Comparison of ENCODE assay signal across 29 cellular contexts in genomic region chr2:86014493-86014892, GRCh38.
DNase-seq lines count a peak whose midpoint lies in the region; ATAC-seq, FAIRE-seq and TF ChIP-seq lines count a peak whose summit lies in the region.
"Had no signal": no experiment of that assay in that cellular context is flagged by ENCODE, and none has a peak within 500 bp of the region (broad histone marks: within the 10 kb centered on the region; RNA-seq: fewer than 3 reads in every experiment).

No MANE protein-coding gene starts in this region.

- H3K36me3 ChIP-seq in CD8-positive, alpha-beta memory T cell (ENCODE audit: insufficient read depth, low read length) = no peaks in the 10 kb centered on the region
- no peaks in the 10 kb centered on the region for H3K36me3 ChIP-seq in GM12878 (ENCODE audit: control insufficient read depth in 2 of 2, insufficient read depth in 2 of 2, low read length in 1 of 2)
- H3K36me3 ChIP-seq: BE2C, SJSA1 had no signal

- ATAC-seq in activated T-cell treated with anti-CD3 and anti-CD28 coated beads, Interleukin-2, amount 50 U/mL, for 72 hours (replicated peaks in 1 of 2) = no peak
- ATAC-seq in GM12878 (no peak), GM18858 (IDR thresholded peaks at IDR 0.05; ENCODE audit: unreplicated experiment) (no peak), GM21381 (IDR thresholded peaks at IDR 0.05; ENCODE audit: unreplicated experiment) (no peak)
- no peak for ATAC-seq in stimulated activated memory B cell treated with anti-CD40 and anti-IgM and Interleukin-4, amounts not matched to agents 10 μg/mL and 1 μg/mL and 100 μg/mL, for 72 hours

- TF ChIP-seq RAD21 in GM12878 (IDR thresholded peaks at IDR 0.05; ENCODE audit: insufficient read depth, low read depth, low read length) = no peak

- peaks cover 9% of the 10 kb centered on the region for H3K9me3 Mint-ChIP-seq in activated T-cell treated with anti-CD3 and anti-CD28 coated beads, Interleukin-2, amount 50 U/mL, for 24 hours
- H3K9me3 Mint-ChIP-seq in activated T-cell treated with anti-CD3 and anti-CD28 coated beads, Interleukin-2, amount 50 U/mL, for 72 hours = peaks cover 5 to 6% of the 10 kb centered on the region in 2 donors
- peaks cover 0 to 4% (median 0%) of the 10 kb centered on the region in 5 donors for H3K9me3 Mint-ChIP-seq in CD8-positive, alpha-beta memory T cell
- peaks cover 11% of the 10 kb centered on the region for H3K9me3 Mint-ChIP-seq in stimulated activated memory B cell treated with anti-CD40 and anti-IgM and Interleukin-4, amounts not matched to agents 10 μg/mL and 1 μg/mL and 100 μg/mL, for 72 hours

- no peaks in the 10 kb centered on the region for H3K36me3 Mint-ChIP-seq in activated T-cell treated with anti-CD3 and anti-CD28 coated beads, Interleukin-2, amount 50 U/mL, for 24 hours (ENCODE audit: low read depth)
- H3K36me3 Mint-ChIP-seq in activated T-cell treated with anti-CD3 and anti-CD28 coated beads, Interleukin-2, amount 50 U/mL, for 72 hours (ENCODE audit: insufficient read depth in 2 of 2) = peaks cover 1 to 4% of the 10 kb centered on the region in 2 donors
- H3K36me3 Mint-ChIP-seq in CD8-positive, alpha-beta memory T cell = peaks cover 0 to 10% (median 5%) of the 10 kb centered on the region in 3 donors
- peaks cover 6% of the 10 kb centered on the region for H3K36me3 Mint-ChIP-seq in stimulated activated memory B cell treated with anti-CD40 and anti-IgM and Interleukin-4, amounts not matched to agents 10 μg/mL and 1 μg/mL and 100 μg/mL, for 72 hours

- H4K20me1 ChIP-seq in GM12878 (ENCODE audit: control insufficient read depth, insufficient read depth) = no peaks in the 10 kb centered on the region

- H3K9ac ChIP-seq in GM12878 (ENCODE audit: control insufficient read depth, insufficient read depth, low read length) = no peak overlapping the region
- H3K9ac ChIP-seq: GM23248, KMS-11 had no signal

- SMC1A ChIA-PET in GM12878 (lab: Charles Lee; ENCODE audit: uncharacterized antibody, unreplicated experiment) = interaction anchor here (1.4 to 2.1 kb wide), 4 partner anchors 8 to 22 kb away, joined by 5 to 7 read pairs (median 6); no protein-coding TSS in a partner anchor

- CTCF ChIA-PET in CD8-positive, alpha-beta memory T cell (lab: Charles Lee) = interaction anchor here (0.9 to 1.0 kb wide), 2 partner anchors 22 to 96 kb away, joined by 3 read pairs; no protein-coding TSS in a partner anchor
- CTCF ChIA-PET in GM12878 (lab: Yijun Ruan, JAX) = interaction anchor here (0.8 to 1.2 kb wide), 3 partner anchors 8 to 125 kb away, joined by 3 to 5 read pairs (median 3); partner anchors contain the start of gene ST3GAL5

- TF ChIP-seq CTCF in GM12878 (IDR thresholded peaks at IDR 0.05 in 2 of 3, conservative IDR thresholded peaks at IDR 0.05 in 1 of 3; ENCODE audit: control insufficient read depth in 2 of 3, extremely low read depth in 1 of 3, insufficient read depth in 1 of 3, low read depth in 3 of 3, low read length in 3 of 3) = no peak

- no peak overlapping the region for H3K27ac ChIP-seq in CD8-positive, alpha-beta memory T cell (ENCODE audit: low read depth, low read length)
- no peak overlapping the region for H3K27ac ChIP-seq in GM12878 (ENCODE audit: control insufficient read depth, insufficient read depth)
- H3K27ac ChIP-seq: GM23248, KMS-11, PC-9, SJSA1 had no signal

- H3K4me2 ChIP-seq in GM12878 (ENCODE audit: control insufficient read depth, insufficient read depth) = no peak overlapping the region
- H3K4me2 ChIP-seq: KMS-11, PC-9 had no signal

- TF ChIP-seq POLR2A in GM12878 (IDR thresholded peaks at IDR 0.05; ENCODE audit: low read depth, low read length) = no peak

- in situ Hi-C loops in GM12878 (cut with MboI) = no loop called here

- peaks cover 14% of the 10 kb centered on the region for H3K4me1 Mint-ChIP-seq in activated T-cell treated with anti-CD3 and anti-CD28 coated beads, Interleukin-2, amount 50 U/mL, for 24 hours (ENCODE audit: low read depth)
- H3K4me1 Mint-ChIP-seq in activated T-cell treated with anti-CD3 and anti-CD28 coated beads, Interleukin-2, amount 50 U/mL, for 72 hours (ENCODE audit: low read depth) = peaks cover 17% of the 10 kb centered on the region
- peaks cover 9 to 16% (median 11%) of the 10 kb centered on the region in 3 donors for H3K4me1 Mint-ChIP-seq in CD8-positive, alpha-beta memory T cell
- H3K4me1 Mint-ChIP-seq in stimulated activated memory B cell treated with anti-CD40 and anti-IgM and Interleukin-4, amounts not matched to agents 10 μg/mL and 1 μg/mL and 100 μg/mL, for 72 hours = peaks cover 60% of the 10 kb centered on the region

- FAIRE-seq in GM12878 (lab: Jason Lieb, UNC) = no peak
- FAIRE-seq: GM12892, HTR-8/SVneo had no signal

- no peaks in the 10 kb centered on the region for H3K27me3 Mint-ChIP-seq in activated T-cell treated with anti-CD3 and anti-CD28 coated beads, Interleukin-2, amount 50 U/mL, for 24 hours
- no peaks in the 10 kb centered on the region for H3K27me3 Mint-ChIP-seq in activated T-cell treated with anti-CD3 and anti-CD28 coated beads, Interleukin-2, amount 50 U/mL, for 72 hours (ENCODE audit: low read depth)
- peaks cover 0 to 4% of the 10 kb centered on the region in 2 donors for H3K27me3 Mint-ChIP-seq in CD8-positive, alpha-beta memory T cell
- no peaks in the 10 kb centered on the region for H3K27me3 Mint-ChIP-seq in stimulated activated memory B cell treated with anti-CD40 and anti-IgM and Interleukin-4, amounts not matched to agents 10 μg/mL and 1 μg/mL and 100 μg/mL, for 72 hours
- H3K27me3 Mint-ChIP-seq: CD4-positive, alpha-beta memory T cell had no signal

- no TSS peak for BruUV-seq in GM12878 (replicated peaks; lab: Mats Ljungman, UMichigan)

- no peak for TF ChIP-seq EP300 in GM12878 (IDR thresholded peaks at IDR 0.05; ENCODE audit: borderline replicate concordance in 1 of 2, control insufficient read depth in 1 of 2, low read depth in 2 of 2, low read length in 2 of 2)

- RAD21 ChIA-PET in GM12878 (lab: Charles Lee; ENCODE audit: unreplicated experiment) = interaction anchor here (1.0 kb wide), 1 partner anchor 21 kb away, joined by 3 read pairs; no protein-coding TSS in a partner anchor

- no peak overlapping the region for H3K4me3 ChIP-seq in CD8-positive, alpha-beta memory T cell (ENCODE audit: low read length)
- H3K4me3 ChIP-seq in GM12878 = no peak overlapping the region
- H3K4me3 ChIP-seq: GM23248, PC-9, SJSA1 had no signal

- intact Hi-C loops in GM12878 (cut with micrococcal nuclease; ENCODE audit: unreplicated experiment) = no loop called here

- no peaks in the 10 kb centered on the region for H3K9me3 ChIP-seq in CD8-positive, alpha-beta memory T cell (ENCODE audit: low read length)
- peaks cover 9% of the 10 kb centered on the region; the same call in 2 of the 3 replicates for H3K9me3 ChIP-seq in GM12878 (replicated peaks; ENCODE audit: control insufficient read depth, insufficient read depth, low read length)
- H3K9me3 ChIP-seq: BE2C, SJSA1 had no signal

- H3K27me3 ChIP-seq in CD8-positive, alpha-beta memory T cell (ENCODE audit: insufficient read depth, low read length, poor library complexity, severe bottlenecking) = no peaks in the 10 kb centered on the region
- H3K27me3 ChIP-seq in GM12878 (replicated peaks in 1 of 2; ENCODE audit: control insufficient read depth in 2 of 2, insufficient read depth in 2 of 2, low read length in 1 of 2) = no peaks in the 10 kb centered on the region
- H3K27me3 ChIP-seq: BE2C, SJSA1 had no signal

- POLR2A ChIA-PET in CD8-positive, alpha-beta memory T cell (lab: Charles Lee) = no interaction called here
- POLR2A ChIA-PET in GM12878 (lab: Charles Lee) = interaction anchor here (0.5 to 1.0 kb wide), 4 partner anchors 8 to 98 kb away, joined by 3 to 4 read pairs (median 3); no protein-coding TSS in a partner anchor

- DNase-seq in activated T-cell treated with anti-CD3 and anti-CD28 coated beads, Interleukin-2, amount 50 U/mL, for 24 hours = peak; percentile 12
- no peak for DNase-seq in activated T-cell treated with anti-CD3 and anti-CD28 coated beads, Interleukin-2, amount 50 U/mL, for 72 hours
- DNase-seq in CD8-positive, alpha-beta memory T cell = no peak
- DNase-seq in GM12878 (ENCODE audit: low read depth, low spot score) = no peak
- no peak for DNase-seq in central memory CD4-positive, alpha-beta T cell
- DNase-seq: BE2C; CD4-positive, alpha-beta memory T cell; DMS79 treated with DMSO at 0.1 percent for 48 hours; GF-D8; GM23248; H9; HFFc6; NCI-H1048; NCI-H1417; NCI-H1694; NCI-H2029 treated with DMSO at 0.1 percent for 48 hours; NCI-H2227 treated with DMSO at 0.1 percent for 48 hours; NCI-H526 treated with DMSO at 0.1 percent for 48 hours; PC-9; Right ventricle myocardium superior; T-helper 1 cell had no signal

- no peak overlapping the region for H2AFZ ChIP-seq in GM12878 (ENCODE audit: control insufficient read depth, low read depth, low read length)
- H2AFZ ChIP-seq: GM23248, PC-9 had no signal

- WGBS in GM12878 (ENCODE audit: insufficient coverage, insufficient replicate concordance, low lambda C conversion rate, missing lambda C conversion rate) = 37% methylated on average over 2 of the region's 2 CpGs

- no peak overlapping the region for H3K4me3 Mint-ChIP-seq in activated T-cell treated with anti-CD3 and anti-CD28 coated beads, Interleukin-2, amount 50 U/mL, for 24 hours
- H3K4me3 Mint-ChIP-seq in activated T-cell treated with anti-CD3 and anti-CD28 coated beads, Interleukin-2, amount 50 U/mL, for 72 hours = no peak overlapping the region
- H3K4me3 Mint-ChIP-seq in CD8-positive, alpha-beta memory T cell = no peak overlapping the region
- H3K4me3 Mint-ChIP-seq in stimulated activated memory B cell treated with anti-CD40 and anti-IgM and Interleukin-4, amounts not matched to agents 10 μg/mL and 1 μg/mL and 100 μg/mL, for 72 hours = no peak overlapping the region
- H3K4me3 Mint-ChIP-seq: H9, HFFc6 had no signal

- H3K79me2 ChIP-seq in GM12878 (ENCODE audit: control insufficient read depth, insufficient read depth, low read length) = no peaks in the 10 kb centered on the region

- H3K27ac Mint-ChIP-seq in activated T-cell treated with anti-CD3 and anti-CD28 coated beads, Interleukin-2, amount 50 U/mL, for 24 hours = no peak overlapping the region
- H3K27ac Mint-ChIP-seq in activated T-cell treated with anti-CD3 and anti-CD28 coated beads, Interleukin-2, amount 50 U/mL, for 72 hours = no peak overlapping the region
- peak overlapping the region in 6 of 8 donors; percentile 11 to 82 (median 74) for H3K27ac Mint-ChIP-seq in CD8-positive, alpha-beta memory T cell
- H3K27ac Mint-ChIP-seq in stimulated activated memory B cell treated with anti-CD40 and anti-IgM and Interleukin-4, amounts not matched to agents 10 μg/mL and 1 μg/mL and 100 μg/mL, for 72 hours = peak overlapping the region; percentile 77
- H3K27ac Mint-ChIP-seq: H9, HFFc6 had no signal

- H3K4me1 ChIP-seq in CD8-positive, alpha-beta memory T cell (ENCODE audit: insufficient read depth, low read length) = peaks cover 16% of the 10 kb centered on the region
- peaks cover 20% of the 10 kb centered on the region for H3K4me1 ChIP-seq in GM12878 (ENCODE audit: control insufficient read depth, insufficient read depth, low read length)
- H3K4me1 ChIP-seq: BE2C, Caco-2, SJSA1 had no signal

TF ChIP-seq in GM12878, 131 proteins besides CTCF, POLR2A, EP300 and RAD21 (continues in another document):
- TF ChIP-seq BHLHE40 (IDR thresholded peaks at IDR 0.05; ENCODE audit: borderline replicate concordance in 1 of 2, low read depth in 2 of 2, low read length in 1 of 2) = peak in 1 of 2 experiments; percentile 35; a peak in 1 of 4 replicates
- no peak for TF ChIP-seq NBN (IDR thresholded peaks at IDR 0.05)
- TF ChIP-seq IKZF1 (conservative IDR thresholded peaks at IDR 0.05) = no peak

Comparison
In these comparisons a context has a peak if more than half of its experiments do, and no peak if none do; other contexts are left out.
1. H3K27ac Mint-ChIP-seq: peak in CD8-positive, alpha-beta memory T cell (6 of 8) and stimulated activated memory B cell treated with anti-CD40 and anti-IgM and Interleukin-4, amounts not matched to agents 10 μg/mL and 1 μg/mL and 100 μg/mL, for 72 hours (single experiment); none in activated T-cell treated with anti-CD3 and anti-CD28 coated beads, Interleukin-2, amount 50 U/mL, for 24 hours (single experiment) and activated T-cell treated with anti-CD3 and anti-CD28 coated beads, Interleukin-2, amount 50 U/mL, for 72 hours (single experiment).